ENCODE assay signal across 31 cellular contexts in genomic region chr5:83443539-83443938, GRCh38.
"Had no signal": no experiment of that assay in that cellular context is flagged by ENCODE, and none has a peak within 500 bp of the region (broad histone marks: within the 10 kb centered on the region; RNA-seq: fewer than 3 reads in every experiment).

No MANE protein-coding gene starts in this region.

- H3K27ac ChIP-seq: Peyer's patch, SJSA1 had no signal

- H3K4me2 ChIP-seq: SK-N-SH had no signal

- H3K9ac ChIP-seq: SK-N-SH had no signal

- H3K4me1 ChIP-seq: Peyer's patch, SJSA1 had no signal

- H3K4me3 ChIP-seq: Peyer's patch, SJSA1 had no signal

- H3K36me3 ChIP-seq: Peyer's patch, SJSA1 had no signal

- H3K27me3 ChIP-seq: Peyer's patch, SJSA1 had no signal

- ATAC-seq: PC-3 had no signal

- DNase-seq: Karpas-422; MM.1S; MV-4-11; NCI-H1092; NCI-H1105; NCI-H1417 treated with DMSO at 0.1 percent for 48 hours; NCI-H1436 treated with DMSO at 0.1 percent for 48 hours; NCI-H1694 treated with DMSO at 0.1 percent for 48 hours; NCI-H187 treated with DMSO at 0.1 percent for 48 hours; NCI-H2029; NCI-H2081; NCI-H2171 treated with DMSO at 0.1 percent for 48 hours; NCI-H2227 treated with DMSO at 0.1 percent for 48 hours; NCI-H345; NCI-H446; NCI-H510A treated with DMSO at 0.1 percent for 48 hours; NCI-H526; NCI-H69; NCI-H748 treated with DMSO at 0.1 percent for 48 hours; NCI-H82; NK-92 treated with Interleukin-12 subunit alpha and Interleukin-12 subunit beta, amount 100 ng/mL, for 24 hours; OCI-M1; PC-3; Peyer's patch; Right ventricle myocardium superior; RPMI8226; SHP77 treated with DMSO at 0.1 percent for 48 hours; SK-N-SH; SW 1271; T-helper 1 cell had no signal

- H3K9me3 ChIP-seq: Peyer's patch, SJSA1, SK-N-SH had no signal
